Comparison of ENCODE assay signal across 8 cellular contexts in the genomic region with DNA sequence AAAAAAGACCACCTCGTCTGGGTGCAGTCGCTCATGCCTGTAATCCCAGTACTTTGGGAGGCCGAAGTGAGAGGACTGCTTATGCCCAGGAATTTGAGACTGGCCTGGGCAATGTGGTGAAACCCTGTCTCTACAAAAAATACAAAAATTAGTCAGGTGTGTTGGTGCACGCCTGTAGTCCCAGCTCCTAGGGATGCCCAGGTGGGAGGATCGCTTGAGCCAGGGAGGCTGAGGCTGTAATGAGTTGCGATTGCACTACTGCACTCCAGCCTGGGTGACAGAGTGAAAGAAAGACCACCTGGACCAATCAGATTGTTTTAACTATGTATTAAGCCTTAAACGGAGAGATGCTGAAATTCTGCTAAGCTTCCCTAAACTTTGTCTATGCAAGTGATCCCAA.
DNase-seq lines count a peak whose midpoint lies in the region; ATAC-seq, FAIRE-seq and TF ChIP-seq lines count a peak whose summit lies in the region.
"Not testable (repeated sequence)": the region's sequence is repeated elsewhere in the genome, so short reads cannot be mapped to it uniquely, and the experiment has no call there.

No MANE protein-coding gene starts in this region.

- POLR2A ChIA-PET in IMR-90 (lab: Charles Lee; ENCODE audit: unreplicated experiment): not testable (repeated sequence)
- POLR2A ChIA-PET in H1 (lab: Charles Lee; ENCODE audit: partially characterized antibody): interaction anchor here (1.2 to 2.9 kb wide), 6 partner anchors 12 to 78 kb away, joined by 3 to 16 read pairs (median 6); a partner anchor contains a TSS

- not testable (repeated sequence) for BruUV-seq in IMR-90 (replicated peaks; lab: Mats Ljungman, UMichigan)

- H3K27ac Mint-ChIP-seq in T-helper 17 cell: peak overlapping the region; percentile 97
- H3K27ac Mint-ChIP-seq in activated naive CD4-positive, alpha-beta T cell treated with anti-CD3 and anti-CD28 coated beads, Interleukin-2, amount 50 U/mL, for 24 hours: peak overlapping the region; percentile 35
- H3K27ac Mint-ChIP-seq in neural crest cell (ENCODE audit: unreplicated experiment): peak overlapping the region; percentile 54
- peak overlapping the region; percentile 88 for H3K27ac Mint-ChIP-seq in stimulated activated memory B cell treated with anti-CD40 and anti-IgM and Interleukin-4, amounts not matched to agents 10 μg/mL and 1 μg/mL and 100 μg/mL, for 72 hours

- not testable (repeated sequence) for TF ChIP-seq EP300 in H1 (IDR thresholded peaks at IDR 0.05; ENCODE audit: borderline replicate concordance in 1 of 2, low read depth in 2 of 2, low read length in 2 of 2)

- dilution Hi-C loops in IMR-90 (cut with HindIII; ENCODE audit: low sequenced_read_pairs, unreplicated experiment); keratinocyte (cut with MboI; ENCODE audit: extremely low pct_ligation_motif_present, low sequenced_read_pairs): not testable (repeated sequence)

- H3K14ac ChIP-seq in IMR-90 (replicated peaks; ENCODE audit: low read depth, low read length); H1 (ENCODE audit: insufficient read length): not testable (repeated sequence)

- H3K56ac ChIP-seq in IMR-90 (ENCODE audit: extremely low read depth, insufficient read depth, low read length); H1 (replicated peaks; ENCODE audit: insufficient read length, low read depth, low read length): not testable (repeated sequence)

- H3K4me1 ChIP-seq in BLaER1: peaks cover 17% of the 10 kb centered on the region
- H3K4me1 ChIP-seq in IMR-90 (ENCODE audit: control insufficient read depth, insufficient read depth, low read length): not testable (repeated sequence)
- H3K4me1 ChIP-seq in H1 (replicated peaks in 1 of 4; ENCODE audit: control insufficient read depth in 3 of 4, insufficient read depth in 4 of 4, low read length in 3 of 4): peaks cover 2 to 24% (median 11%) of the 10 kb centered on the region in 4 experiments; a peak in 6 of 7 replicates
- peaks cover 15% of the 10 kb centered on the region for H3K4me1 ChIP-seq in keratinocyte (ENCODE audit: control insufficient read depth, extremely low read depth, insufficient read depth, low read length)

- H3K4me2 ChIP-seq in BLaER1 (peak overlapping the region; percentile 86), H1 (ENCODE audit: insufficient read depth in 1 of 2, low read depth in 2 of 2, low read length in 2 of 2) (peak overlapping the region; percentile 81; a peak in 3 of 4 replicates), keratinocyte (ENCODE audit: control insufficient read depth, extremely low read depth, insufficient read depth, low read depth, low read length) (peak overlapping the region; percentile 56)
- not testable (repeated sequence) for H3K4me2 ChIP-seq in IMR-90 (ENCODE audit: low read depth, low read length)

- not testable (repeated sequence) for H3K27ac ChIP-seq in BLaER1; IMR-90 (ENCODE audit: insufficient read depth, low read length); H1 (ENCODE audit: low read depth, low read length); keratinocyte (ENCODE audit: control insufficient read depth, insufficient read depth, low read length)

- not testable (repeated sequence) for H3K18ac ChIP-seq in IMR-90 (ENCODE audit: low read depth, low read length); H1 (ENCODE audit: extremely low read depth, low read length)

- H2BK15ac ChIP-seq in IMR-90 (ENCODE audit: low read depth, low read length); H1 (ENCODE audit: low read length): not testable (repeated sequence)

- H2AK5ac ChIP-seq in IMR-90 (ENCODE audit: low read depth, low read length); H1 (ENCODE audit: low read depth, low read length): not testable (repeated sequence)

- not testable (repeated sequence) for FAIRE-seq in H1 (lab: Jason Lieb, UNC); keratinocyte (lab: Jason Lieb, UNC)

- TF ChIP-seq POLR2A in IMR-90 (IDR thresholded peaks at IDR 0.05; ENCODE audit: low read depth, low read length); H1 (IDR thresholded peaks at IDR 0.05; ENCODE audit: control extremely low read depth in 1 of 2, low read depth in 2 of 2, low read length in 2 of 2): not testable (repeated sequence)

- TF ChIP-seq CTCF in IMR-90 (conservative IDR thresholded peaks at IDR 0.05; ENCODE audit: low read depth, low read length); H1 (IDR thresholded peaks at IDR 0.05; ENCODE audit: control extremely low read depth in 1 of 3, insufficient read depth in 1 of 3, low read depth in 1 of 3, low read length in 3 of 3); keratinocyte (optimal IDR thresholded peaks at IDR 0.05 in 1 of 3, IDR thresholded peaks at IDR 0.05 in 1 of 3, conservative IDR thresholded peaks at IDR 0.05 in 1 of 3; ENCODE audit: extremely low read depth in 1 of 3, insufficient read depth in 2 of 3, low read length in 3 of 3); neural crest cell (conservative IDR thresholded peaks at IDR 0.05): not testable (repeated sequence)

- H2BK20ac ChIP-seq in IMR-90 (ENCODE audit: low read depth, low read length); H1 (ENCODE audit: low read length): not testable (repeated sequence)

- TF ChIP-seq RAD21 in IMR-90 (IDR thresholded peaks at IDR 0.05; ENCODE audit: low read length); H1 (IDR thresholded peaks at IDR 0.05 in 1 of 2, conservative IDR thresholded peaks at IDR 0.05 in 1 of 2; ENCODE audit: low read depth in 2 of 2, low read length in 2 of 2): not testable (repeated sequence)

- not testable (repeated sequence) for H4K20me1 ChIP-seq in BLaER1; IMR-90 (ENCODE audit: insufficient read depth, low read length); H1 (replicated peaks in 1 of 2; ENCODE audit: control insufficient read depth in 1 of 2, insufficient read depth in 2 of 2, low read length in 2 of 2); keratinocyte (ENCODE audit: control insufficient read depth, extremely low read depth, insufficient read depth, low read length)

- peaks cover 8 to 23% of the 10 kb centered on the region in 2 experiments for H3K79me1 ChIP-seq in IMR-90 (ENCODE audit: low read depth in 1 of 2, low read length in 2 of 2)
- not testable (repeated sequence) for H3K79me1 ChIP-seq in H1 (ENCODE audit: low read depth, low read length)

- not testable (repeated sequence) for H3K9me1 ChIP-seq in IMR-90 (ENCODE audit: insufficient read depth, low read length); keratinocyte (ENCODE audit: control insufficient read depth, extremely low read depth, insufficient read depth, low read length)

- not testable (repeated sequence) for H2AK9ac ChIP-seq in IMR-90 (replicated peaks; ENCODE audit: low read depth, low read length, poor library complexity)

- not testable (repeated sequence) for H3K9ac ChIP-seq in BLaER1; IMR-90 (ENCODE audit: low read depth, low read length); keratinocyte (ENCODE audit: control insufficient read depth, extremely low read depth, insufficient read depth, low read length)
- peak overlapping the region in 1 of 4 experiments; percentile 38; a peak in 1 of 7 replicates for H3K9ac ChIP-seq in H1 (replicated peaks in 1 of 4; ENCODE audit: extremely low read depth in 1 of 4, low read depth in 3 of 4, low read length in 3 of 4)

- not testable (repeated sequence) for DNase-seq in IMR-90; T-helper 17 cell; H1 (ENCODE audit: low read depth in 1 of 2, low spot score in 2 of 2); keratinocyte (ENCODE audit: low read depth, low spot score); neural crest cell (ENCODE audit: low read depth, low spot score)

- H3K36me3 ChIP-seq in BLaER1; IMR-90 (ENCODE audit: control insufficient read depth, insufficient read depth, low read length); H1 (ENCODE audit: control insufficient read depth in 2 of 4, insufficient read depth in 4 of 4, low read length in 3 of 4); keratinocyte (ENCODE audit: control insufficient read depth in 2 of 2, extremely low read depth in 1 of 2, insufficient read depth in 2 of 2, low read length in 2 of 2): not testable (repeated sequence)

- H3K79me2 ChIP-seq in H1 (ENCODE audit: control insufficient read depth in 1 of 2, insufficient read depth in 2 of 2, low read length in 2 of 2); keratinocyte (ENCODE audit: control insufficient read depth, insufficient read depth, low read length): not testable (repeated sequence)

- no CpG with 5 or more reads among the region's 7 CpGs for WGBS in IMR-90 (ENCODE audit: extremely low coverage in 2 of 2, insufficient read length in 1 of 2), 2 experiments
- 76% methylated on average over 7 of the region's 7 CpGs; no CpG with 5 or more reads in 1 of the 2 experiments for WGBS in H1 (ENCODE audit: extremely low coverage in 1 of 2, insufficient coverage in 1 of 2, insufficient read length in 1 of 2, insufficient replicate concordance in 2 of 2, low coverage in 1 of 2, low lambda C conversion rate in 2 of 2, missing lambda C conversion rate in 1 of 2), 2 experiments

- not testable (repeated sequence) for H3K4ac ChIP-seq in IMR-90 (ENCODE audit: low read depth, low read length); H1 (replicated peaks; ENCODE audit: insufficient read length, low read depth, low read length)

- in situ Hi-C loops in IMR-90 (cut with MboI; ENCODE audit: low sequenced_read_pairs): not testable (repeated sequence)

- CTCF ChIA-PET in IMR-90 (lab: Yijun Ruan, JAX): not testable (repeated sequence)
- CTCF ChIA-PET in H1 (lab: Charles Lee; ENCODE audit: partially characterized antibody): interaction anchor here (3.3 to 4.4 kb wide), 2 partner anchors 51 to 61 kb away, joined by 22 to 23 read pairs; no protein-coding TSS in a partner anchor

- H3K4me3 Mint-ChIP-seq in T-helper 17 cell: peak overlapping the region; percentile 90
- peak overlapping the region; percentile 99 for H3K4me3 Mint-ChIP-seq in activated naive CD4-positive, alpha-beta T cell treated with anti-CD3 and anti-CD28 coated beads, Interleukin-2, amount 50 U/mL, for 24 hours
- peak overlapping the region; percentile 95 for H3K4me3 Mint-ChIP-seq in neural crest cell
- H3K4me3 Mint-ChIP-seq in stimulated activated memory B cell treated with anti-CD40 and anti-IgM and Interleukin-4, amounts not matched to agents 10 μg/mL and 1 μg/mL and 100 μg/mL, for 72 hours: peak overlapping the region; percentile 89

- H4K8ac ChIP-seq in IMR-90 (ENCODE audit: low read depth in 2 of 2, low read length in 2 of 2): peak overlapping the region in 1 of 2 experiments; percentile 52; a peak in 2 of 4 replicates
- H4K8ac ChIP-seq in H1 (ENCODE audit: extremely low read depth, insufficient read depth, low read length): not testable (repeated sequence)

- H2AFZ ChIP-seq in IMR-90 (replicated peaks; ENCODE audit: low read length, poor library complexity); H1 (ENCODE audit: low read length); keratinocyte (ENCODE audit: control insufficient read depth, low read length): not testable (repeated sequence)

- H2BK5ac ChIP-seq in IMR-90 (ENCODE audit: low read depth, low read length, poor library complexity, severe bottlenecking); H1 (ENCODE audit: low read depth, low read length): not testable (repeated sequence)

- not testable (repeated sequence) for H3K27me3 Mint-ChIP-seq in T-helper 17 cell; activated naive CD4-positive, alpha-beta T cell treated with anti-CD3 and anti-CD28 coated beads, Interleukin-2, amount 50 U/mL, for 24 hours; neural crest cell (ENCODE audit: low read depth); stimulated activated memory B cell treated with anti-CD40 and anti-IgM and Interleukin-4, amounts not matched to agents 10 μg/mL and 1 μg/mL and 100 μg/mL, for 72 hours

- not testable (repeated sequence) for H3K23me2 ChIP-seq in H1 (ENCODE audit: low read depth, low read length)

- H3K27me3 ChIP-seq in BLaER1; IMR-90 (ENCODE audit: control insufficient read depth, insufficient read depth, low read length); H1 (replicated peaks in 1 of 4; ENCODE audit: control insufficient read depth in 3 of 4, extremely low read depth in 1 of 4, insufficient read depth in 3 of 4, low read length in 3 of 4); keratinocyte (ENCODE audit: control insufficient read depth, extremely low read depth, insufficient read depth, low read length): not testable (repeated sequence)

- peaks cover 10% of the 10 kb centered on the region for H3K4me1 Mint-ChIP-seq in T-helper 17 cell
- peaks cover 26% of the 10 kb centered on the region for H3K4me1 Mint-ChIP-seq in activated naive CD4-positive, alpha-beta T cell treated with anti-CD3 and anti-CD28 coated beads, Interleukin-2, amount 50 U/mL, for 24 hours
- H3K4me1 Mint-ChIP-seq in neural crest cell: peaks cover 25% of the 10 kb centered on the region
- H3K4me1 Mint-ChIP-seq in stimulated activated memory B cell treated with anti-CD40 and anti-IgM and Interleukin-4, amounts not matched to agents 10 μg/mL and 1 μg/mL and 100 μg/mL, for 72 hours: peaks cover 23% of the 10 kb centered on the region

- H3K36me3 Mint-ChIP-seq in T-helper 17 cell (ENCODE audit: low read depth); activated naive CD4-positive, alpha-beta T cell treated with anti-CD3 and anti-CD28 coated beads, Interleukin-2, amount 50 U/mL, for 24 hours; neural crest cell (ENCODE audit: low read depth); stimulated activated memory B cell treated with anti-CD40 and anti-IgM and Interleukin-4, amounts not matched to agents 10 μg/mL and 1 μg/mL and 100 μg/mL, for 72 hours: not testable (repeated sequence)

- not testable (repeated sequence) for H4K91ac ChIP-seq in IMR-90 (ENCODE audit: insufficient read depth, low read depth, low read length); H1 (replicated peaks; ENCODE audit: insufficient read length, low read length)

- not testable (repeated sequence) for H2BK12ac ChIP-seq in H1 (ENCODE audit: low read depth, low read length)

- ATAC-seq in IMR-90 (ENCODE audit: low read depth); T-helper 17 cell; stimulated activated memory B cell treated with anti-CD40 and anti-IgM and Interleukin-4, amounts not matched to agents 10 μg/mL and 1 μg/mL and 100 μg/mL, for 72 hours: not testable (repeated sequence)

- H4K5ac ChIP-seq in IMR-90 (ENCODE audit: low read depth, low read length); H1 (ENCODE audit: insufficient read length, low read depth, low read length): not testable (repeated sequence)

- not testable (repeated sequence) for H2BK120ac ChIP-seq in IMR-90 (ENCODE audit: low read depth, low read length); H1 (replicated peaks; ENCODE audit: low read depth, low read length)

- not testable (repeated sequence) for H3K9me3 Mint-ChIP-seq in activated naive CD4-positive, alpha-beta T cell treated with anti-CD3 and anti-CD28 coated beads, Interleukin-2, amount 50 U/mL, for 24 hours; neural crest cell; stimulated activated memory B cell treated with anti-CD40 and anti-IgM and Interleukin-4, amounts not matched to agents 10 μg/mL and 1 μg/mL and 100 μg/mL, for 72 hours

- H3K4me3 ChIP-seq in BLaER1 (peak overlapping the region; percentile 78), H1 (ENCODE audit: extremely low read depth in 1 of 4, insufficient read depth in 2 of 4, low read depth in 3 of 4, low read length in 4 of 4) (peak overlapping the region; percentile 73 to 94 (median 83); a peak in 5 of 8 replicates)
- H3K4me3 ChIP-seq in IMR-90 (ENCODE audit: insufficient read depth, low read depth, low read length); keratinocyte (ENCODE audit: control insufficient read depth in 2 of 3, extremely low read depth in 1 of 3, insufficient read depth in 2 of 3, low read depth in 1 of 3, low read length in 3 of 3): not testable (repeated sequence)

- peak overlapping the region; percentile 42; the same call in 1 of the 2 replicates for H3K23ac ChIP-seq in IMR-90 (ENCODE audit: low read depth, low read length)
- H3K23ac ChIP-seq in H1 (ENCODE audit: insufficient read length): not testable (repeated sequence)

- intact Hi-C loops in IMR-90 (cut with micrococcal nuclease): not testable (repeated sequence)

- H3K9me3 ChIP-seq in BLaER1; IMR-90 (ENCODE audit: control insufficient read depth, insufficient read depth, low read length); T-helper 17 cell (ENCODE audit: control insufficient read depth, low read length, poor library complexity, severe bottlenecking); H1 (ENCODE audit: insufficient read depth in 2 of 2, low read depth in 1 of 2, low read length in 1 of 2); keratinocyte (ENCODE audit: control insufficient read depth, low read depth, low read length): not testable (repeated sequence)

Comparison
In these comparisons a context has a peak if more than half of its experiments do, and no peak if none do; other contexts are left out.
1. H3K27ac Mint-ChIP-seq: peak in every context shown above with its lines; median percentile 97 in T-helper 17 cell; 88 in stimulated activated memory B cell treated with anti-CD40 and anti-IgM and Interleukin-4, amounts not matched to agents 10 μg/mL and 1 μg/mL and 100 μg/mL, for 72 hours; 54 in neural crest cell; 35 in activated naive CD4-positive, alpha-beta T cell treated with anti-CD3 and anti-CD28 coated beads, Interleukin-2, amount 50 U/mL, for 24 hours.